Comparison of ENCODE assay signal across 8 cellular contexts in genomic region chr17:74432484-74433391, GRCh38. TPM values are rescaled to one million over a fixed set of nuclear protein-coding genes. Genes with fewer than 3 reads are reported as not detected.
DNase-seq lines count a peak whose midpoint lies in the region; ATAC-seq and TF ChIP-seq lines count a peak whose summit lies in the region.

No MANE protein-coding gene starts in this region.

- peak overlapping the region; percentile 4 for H2AFZ ChIP-seq in hepatocyte

- H3K9me3 Mint-ChIP-seq in immature natural killer cell, result peaks cover 3 to 7% (median 6%) of the 10 kb centered on the region in 6 donors

- H3K9me3 ChIP-seq in SK-N-MC (ENCODE audit: low read depth, low read length), result peaks cover 1% of the 10 kb centered on the region; the same call in 1 of the 2 replicates
- no peaks in the 10 kb centered on the region for H3K9me3 ChIP-seq in hepatocyte (ENCODE audit: low read depth)
- H3K9me3 ChIP-seq in psoas muscle, result no peaks in the 10 kb centered on the region

- no peaks in the 10 kb centered on the region for H3K9me2 ChIP-seq in hepatocyte (replicated peaks; ENCODE audit: insufficient read depth)

- peaks cover 9% of the 10 kb centered on the region for H4K20me1 ChIP-seq in hepatocyte (ENCODE audit: insufficient read depth, poor library complexity, severe bottlenecking)

- TF ChIP-seq CTCF in hepatocyte (IDR thresholded peaks at IDR 0.05; ENCODE audit: poor library complexity) (no peak), psoas muscle (IDR thresholded peaks at IDR 0.05) (no peak)

- H3K9ac ChIP-seq in SK-N-MC (ENCODE audit: insufficient read length), result no peak overlapping the region

- H3K27me3 ChIP-seq in hepatocyte (no peaks in the 10 kb centered on the region), psoas muscle (ENCODE audit: insufficient read depth in 3 of 3, low read length in 2 of 3) (peaks cover 0 to 2% (median 0%) of the 10 kb centered on the region in 3 donors)

- DNase-seq in Daoy (ENCODE audit: low read depth), result peak; percentile 23
- DNase-seq in SK-N-MC (ENCODE audit: low read depth, low spot score), result no peak
- DNase-seq in hepatocyte (ENCODE audit: low spot score), result peak; percentile 53
- no peak for DNase-seq in psoas muscle
- DNase-seq in immature natural killer cell, result no peak
- DNase-seq in NCI-H2029 (lab: John Stamatoyannopoulos, UW), result no peak

- H3K4me3 Mint-ChIP-seq in immature natural killer cell, result peak overlapping the region in 2 of 5 donors; percentile 12 to 45

- H3K36me3 ChIP-seq in SK-N-MC (ENCODE audit: insufficient read depth, low read length), result no peaks in the 10 kb centered on the region
- H3K36me3 ChIP-seq in hepatocyte (replicated peaks; ENCODE audit: insufficient read depth, low read depth), result no peaks in the 10 kb centered on the region
- H3K36me3 ChIP-seq in psoas muscle (ENCODE audit: insufficient read depth in 1 of 2, low read depth in 1 of 2), result no peaks in the 10 kb centered on the region

- peak overlapping the region; percentile 89 for H3K4me2 ChIP-seq in hepatocyte

- intact Hi-C loops in psoas muscle (cut with DNase I), result loop anchor here in 1 of 2 donors (5.0 kb wide), 1 partner anchor 220 kb away; the partner anchor contains the start of gene TTYH2

- ATAC-seq in psoas muscle, result no peak
- ATAC-seq in GM21717 (IDR thresholded peaks at IDR 0.05; ENCODE audit: unreplicated experiment), result no peak
- ATAC-seq in HG02763 (IDR thresholded peaks at IDR 0.05; ENCODE audit: unreplicated experiment), result no peak

- WGBS in hepatocyte (ENCODE audit: low lambda C conversion rate, missing lambda C conversion rate), result 2% methylated on average over 31 of the region's 53 CpGs
- 14 to 21% (median 16%) methylated on average over 42 to 53 of the region's 53 CpGs for WGBS in psoas muscle, 3 donors

- H3K4me1 Mint-ChIP-seq in immature natural killer cell, result peaks cover 14 to 16% of the 10 kb centered on the region in 2 donors

- no peak overlapping the region for H3K27ac Mint-ChIP-seq in immature natural killer cell

- H3K27ac ChIP-seq in SK-N-MC (no peak overlapping the region), hepatocyte (peak overlapping the region; percentile 99), psoas muscle (peak overlapping the region; percentile 98)

- H3K79me2 ChIP-seq in hepatocyte, result peaks cover 66% of the 10 kb centered on the region

- peaks cover 0 to 7% (median 0%) of the 10 kb centered on the region in 3 donors for H3K36me3 Mint-ChIP-seq in immature natural killer cell

- H3K4me1 ChIP-seq in hepatocyte (ENCODE audit: insufficient read depth) (peaks cover 52% of the 10 kb centered on the region), psoas muscle (peaks cover 40% of the 10 kb centered on the region)

- H3K4me3 ChIP-seq in SK-N-MC (peak overlapping the region; percentile 78), hepatocyte (peak overlapping the region; percentile 79), psoas muscle (peak overlapping the region; percentile 90)

- H3K27me3 Mint-ChIP-seq in immature natural killer cell (ENCODE audit: low read depth in 3 of 3), result peaks cover 16 to 34% (median 18%) of the 10 kb centered on the region in 3 donors

RNA-seq across cellular contexts. Expression of gene GPRC5C, which starts 0.8 kb away (rescaled TPM):
- total RNA-seq in Daoy (2014; rRNA removed; shearing (Covaris generic)), result 39.3 and 53.5 TPM in 2 replicates
- total RNA-seq in hepatocyte (150 and 159 TPM in 2 replicates), psoas muscle (100 to 1,000 TPM in 2 of 4 donors, 10 to 100 TPM in 2; 57.0 to 123 (median 97.7) TPM)
- polyA plus RNA-seq in hepatocyte (233 and 237 TPM in 2 replicates), psoas muscle (10 to 100 TPM; 42.9 to 47.7 (median 44.8) TPM), immature natural killer cell (1 to 10 TPM in 1 of 3 donors, under 1 TPM in 1, not detected in 1; 0.89 to 3.2 TPM)

RNA-seq across cellular contexts. Expression of gene CD300A, which starts 33.7 kb away (rescaled TPM):
- not detected in 2 replicates for total RNA-seq in Daoy (2014; rRNA removed; shearing (Covaris generic))
- total RNA-seq in hepatocyte (0.20 and 1.1 TPM in 2 replicates), psoas muscle (1 to 10 TPM in 2 of 4 donors, under 1 TPM in 2; 0.54 to 2.4 (median 1.2) TPM)
- polyA plus RNA-seq in hepatocyte (0.22 and 0.47 TPM in 2 replicates), psoas muscle (under 1 TPM; 0.29 to 0.69 (median 0.38) TPM), immature natural killer cell (100 to 1,000 TPM; 357 to 514 (median 505) TPM)

Comparison
In these comparisons a context has a peak if more than half of its experiments do, and no peak if none do; other contexts are left out.
1. DNase-seq: peak in Daoy (single experiment) and hepatocyte (single experiment); none in SK-N-MC (single experiment), psoas muscle (0 of 2), immature natural killer cell (0 of 3) and NCI-H2029 (single experiment).
2. Peak in every context shown above with its lines, with median percentiles within 50 percentile points of each other: H3K4me3 ChIP-seq.